Comparison of ENCODE assay signal across 1 cellular context in genomic region chr2:218229239-218229638, GRCh38.
TF ChIP-seq lines count a peak whose summit lies in the region.

No MANE protein-coding gene starts in this region.

TF ChIP-seq in HepG2, 621 proteins besides CTCF, POLR2A, EP300 and RAD21:
- TF ChIP-seq PAF1 (CRISPR knock-in tag; IDR thresholded peaks at IDR 0.05) (no peak), STAT6 (CRISPR knock-in tag; IDR thresholded peaks at IDR 0.05; ENCODE audit: borderline replicate concordance) (no peak), TBP (CRISPR knock-in tag; IDR thresholded peaks at IDR 0.05) (no peak), ZNF883 (CRISPR knock-in tag; IDR thresholded peaks at IDR 0.05; ENCODE audit: not compliant biosample characterization) (no peak), ATF3 (CRISPR knock-in tag; IDR thresholded peaks at IDR 0.05) (no peak), ZNF670 (CRISPR knock-in tag; IDR thresholded peaks at IDR 0.05; ENCODE audit: borderline replicate concordance) (no peak), PRDM10 (CRISPR knock-in tag; IDR thresholded peaks at IDR 0.05; ENCODE audit: low read depth) (no peak), MAFK (conservative IDR thresholded peaks at IDR 0.05 in 1 of 2, IDR thresholded peaks at IDR 0.05 in 1 of 2; ENCODE audit: low read length in 2 of 2) (no peak), ZNF503 (CRISPR knock-in tag; IDR thresholded peaks at IDR 0.05) (no peak), SMARCC2 (IDR thresholded peaks at IDR 0.05) (no peak), TFDP2 (CRISPR knock-in tag; IDR thresholded peaks at IDR 0.05) (no peak), SOX5 (CRISPR knock-in tag; IDR thresholded peaks at IDR 0.05; ENCODE audit: borderline replicate concordance) (no peak), TBX3 (IDR thresholded peaks at IDR 0.05; ENCODE audit: borderline replicate concordance) (no peak), ZSCAN12 (CRISPR knock-in tag; IDR thresholded peaks at IDR 0.05) (no peak), ATF1 (CRISPR knock-in tag; IDR thresholded peaks at IDR 0.05) (no peak), REST (IDR thresholded peaks at IDR 0.05; ENCODE audit: borderline replicate concordance in 1 of 2, low read depth in 1 of 2, low read length in 2 of 2) (no peak), IKZF5 (CRISPR knock-in tag; IDR thresholded peaks at IDR 0.05) (no peak), ZNF543 (CRISPR knock-in tag; IDR thresholded peaks at IDR 0.05) (no peak), DR1 (CRISPR knock-in tag; IDR thresholded peaks at IDR 0.05) (no peak), TCF7 (IDR thresholded peaks at IDR 0.05; ENCODE audit: low read depth) (no peak)
